In the genomic region with DNA sequence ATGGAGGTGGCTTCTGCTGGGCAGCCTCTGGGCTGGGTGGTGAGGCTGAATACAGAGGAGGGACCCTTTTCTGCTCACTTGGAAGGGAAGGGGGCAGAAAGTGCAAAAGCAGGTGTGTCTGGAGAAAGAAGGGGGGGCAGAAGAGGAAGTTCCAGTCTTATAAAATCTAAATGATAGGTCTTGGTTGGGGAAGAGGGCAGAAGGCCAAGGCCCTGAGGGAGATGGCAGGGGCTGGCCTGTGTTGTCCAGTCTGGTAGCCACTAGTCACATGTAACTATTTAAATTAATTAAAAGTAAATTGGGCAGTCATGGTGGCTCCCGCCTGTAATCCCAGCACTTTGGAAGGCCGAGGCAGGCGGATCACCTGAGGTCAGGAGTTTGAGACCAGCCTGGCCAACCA, we compare ENCODE assay signal across 17 cellular contexts. TPM values are rescaled to one million over a fixed set of nuclear protein-coding genes. Genes with fewer than 3 reads are reported as not detected.
DNase-seq lines count a peak whose midpoint lies in the region; ATAC-seq and TF ChIP-seq lines count a peak whose summit lies in the region.
"Had no signal": no experiment of that assay in that cellular context is flagged by ENCODE, and none has a peak within 500 bp of the region (broad histone marks: within the 10 kb centered on the region; RNA-seq: fewer than 3 reads in every experiment).

No MANE protein-coding gene starts in this region.

- no peaks in the 10 kb centered on the region for H3K9me3 Mint-ChIP-seq in activated CD8-positive, alpha-beta T cell treated with anti-CD3 and anti-CD28 coated beads for 36 hours
- no peaks in the 10 kb centered on the region for H3K9me3 Mint-ChIP-seq in activated CD8-positive, alpha-beta T cell treated with anti-CD3 and anti-CD28 coated beads, Interleukin-2, amount 10 ng/mL, durations not matched to agents 7 days and 5 days (ENCODE audit: insufficient read depth)
- no peaks in the 10 kb centered on the region for H3K9me3 Mint-ChIP-seq in dendritic cell treated with granulocyte-macrophage colony-stimulating factor and Interleukin-4, amounts not matched to agents 40 ng/mL and 50 ng/mL, for 4 days
- no peaks in the 10 kb centered on the region for H3K9me3 Mint-ChIP-seq in type B pancreatic cell
- H3K9me3 Mint-ChIP-seq: activated T-cell treated with anti-CD3 and anti-CD28 coated beads, Interleukin-2, amount 50 U/mL, for 72 hours; stimulated activated memory B cell treated with anti-CD40 and anti-IgM and Interleukin-4, amounts not matched to agents 10 μg/mL and 1 μg/mL and 100 μg/mL, for 72 hours had no signal

- peak overlapping the region; percentile 57 for H3K27ac Mint-ChIP-seq in activated CD8-positive, alpha-beta T cell treated with anti-CD3 and anti-CD28 coated beads for 36 hours
- H3K27ac Mint-ChIP-seq in activated CD8-positive, alpha-beta T cell treated with anti-CD3 and anti-CD28 coated beads, Interleukin-2, amount 10 ng/mL, durations not matched to agents 7 days and 5 days = no peak overlapping the region
- H3K27ac Mint-ChIP-seq in dendritic cell treated with granulocyte-macrophage colony-stimulating factor and Interleukin-4, amounts not matched to agents 40 ng/mL and 50 ng/mL, for 4 days = peak overlapping the region; percentile 81
- peak overlapping the region; percentile 88 for H3K27ac Mint-ChIP-seq in type B pancreatic cell
- H3K27ac Mint-ChIP-seq: activated T-cell treated with anti-CD3 and anti-CD28 coated beads, Interleukin-2, amount 50 U/mL, for 72 hours; stimulated activated memory B cell treated with anti-CD40 and anti-IgM and Interleukin-4, amounts not matched to agents 10 μg/mL and 1 μg/mL and 100 μg/mL, for 72 hours had no signal

- POLR2A ChIA-PET in activated CD8-positive, alpha-beta T cell treated with anti-CD3 and anti-CD28 coated beads for 36 hours (lab: Charles Lee) = no interaction called here
- POLR2A ChIA-PET in activated CD8-positive, alpha-beta T cell treated with anti-CD3 and anti-CD28 coated beads, Interleukin-2, amount 10 ng/mL, durations not matched to agents 7 days and 5 days (lab: Charles Lee) = interaction anchor here (0.7 kb wide), 1 partner anchor 1125 kb away, joined by 3 read pairs; no protein-coding TSS in a partner anchor

- H3K27me3 ChIP-seq in neutrophil = peaks cover 5% of the 10 kb centered on the region

- H3K4me1 Mint-ChIP-seq in activated CD8-positive, alpha-beta T cell treated with anti-CD3 and anti-CD28 coated beads for 36 hours (ENCODE audit: low read depth) = peaks cover 27% of the 10 kb centered on the region
- H3K4me1 Mint-ChIP-seq in activated CD8-positive, alpha-beta T cell treated with anti-CD3 and anti-CD28 coated beads, Interleukin-2, amount 10 ng/mL, durations not matched to agents 7 days and 5 days (ENCODE audit: low read depth) = peaks cover 24% of the 10 kb centered on the region
- peaks cover 54% of the 10 kb centered on the region for H3K4me1 Mint-ChIP-seq in dendritic cell treated with granulocyte-macrophage colony-stimulating factor and Interleukin-4, amounts not matched to agents 40 ng/mL and 50 ng/mL, for 4 days (ENCODE audit: low read depth)
- peaks cover 32% of the 10 kb centered on the region for H3K4me1 Mint-ChIP-seq in type B pancreatic cell (ENCODE audit: unreplicated experiment)

- no peaks in the 10 kb centered on the region for H3K36me3 Mint-ChIP-seq in activated CD8-positive, alpha-beta T cell treated with anti-CD3 and anti-CD28 coated beads for 36 hours (ENCODE audit: low read depth)
- no peaks in the 10 kb centered on the region for H3K36me3 Mint-ChIP-seq in activated CD8-positive, alpha-beta T cell treated with anti-CD3 and anti-CD28 coated beads, Interleukin-2, amount 10 ng/mL, durations not matched to agents 7 days and 5 days (ENCODE audit: low read depth)
- H3K36me3 Mint-ChIP-seq in dendritic cell treated with granulocyte-macrophage colony-stimulating factor and Interleukin-4, amounts not matched to agents 40 ng/mL and 50 ng/mL, for 4 days (ENCODE audit: low read depth) = peaks cover 43% of the 10 kb centered on the region
- H3K36me3 Mint-ChIP-seq in type B pancreatic cell = no peaks in the 10 kb centered on the region
- H3K36me3 Mint-ChIP-seq: stimulated activated memory B cell treated with anti-CD40 and anti-IgM and Interleukin-4, amounts not matched to agents 10 μg/mL and 1 μg/mL and 100 μg/mL, for 72 hours had no signal

- no peaks in the 10 kb centered on the region for H3K9me3 ChIP-seq in neutrophil

- peaks cover 52% of the 10 kb centered on the region for H3K36me3 ChIP-seq in neutrophil

- CTCF ChIA-PET in activated CD8-positive, alpha-beta T cell treated with anti-CD3 and anti-CD28 coated beads for 36 hours (lab: Charles Lee) = interaction anchor here (2.1 to 2.9 kb wide), 2 partner anchors 19 to 32 kb away, joined by 8 to 21 read pairs; no protein-coding TSS in a partner anchor
- CTCF ChIA-PET in activated CD8-positive, alpha-beta T cell treated with anti-CD3 and anti-CD28 coated beads, Interleukin-2, amount 10 ng/mL, durations not matched to agents 7 days and 5 days (lab: Charles Lee) = interaction anchor here (0.9 to 3.2 kb wide), 3 partner anchors 18 to 68 kb away, joined by 3 to 28 read pairs (median 10); a partner anchor contains a TSS

- no peak for ATAC-seq in activated CD8-positive, alpha-beta T cell treated with anti-CD3 and anti-CD28 coated beads for 36 hours
- no peak for ATAC-seq in activated CD8-positive, alpha-beta T cell treated with anti-CD3 and anti-CD28 coated beads, Interleukin-2, amount 10 ng/mL, durations not matched to agents 7 days and 5 days
- ATAC-seq in GM21717 (IDR thresholded peaks at IDR 0.05; ENCODE audit: unreplicated experiment) = no peak
- ATAC-seq in HG03565 (IDR thresholded peaks at IDR 0.05; ENCODE audit: unreplicated experiment) = no peak
- ATAC-seq in HG03039 (IDR thresholded peaks at IDR 0.05; ENCODE audit: unreplicated experiment) = no peak
- ATAC-seq: activated T-cell treated with anti-CD3 and anti-CD28 coated beads, Interleukin-2, amount 50 U/mL, for 72 hours; Panc1; stimulated activated memory B cell treated with anti-CD40 and anti-IgM and Interleukin-4, amounts not matched to agents 10 μg/mL and 1 μg/mL and 100 μg/mL, for 72 hours had no signal

- H3K27me3 Mint-ChIP-seq in activated CD8-positive, alpha-beta T cell treated with anti-CD3 and anti-CD28 coated beads for 36 hours = no peaks in the 10 kb centered on the region
- peaks cover 2% of the 10 kb centered on the region for H3K27me3 Mint-ChIP-seq in activated CD8-positive, alpha-beta T cell treated with anti-CD3 and anti-CD28 coated beads, Interleukin-2, amount 10 ng/mL, durations not matched to agents 7 days and 5 days (ENCODE audit: low read depth)
- H3K27me3 Mint-ChIP-seq in dendritic cell treated with granulocyte-macrophage colony-stimulating factor and Interleukin-4, amounts not matched to agents 40 ng/mL and 50 ng/mL, for 4 days = peaks cover 5% of the 10 kb centered on the region
- H3K27me3 Mint-ChIP-seq in type B pancreatic cell = peaks cover 13% of the 10 kb centered on the region

- peaks cover 37 to 51% of the 10 kb centered on the region in 2 experiments for H3K4me1 ChIP-seq in neutrophil (ENCODE audit: control insufficient read depth in 1 of 2, insufficient read depth in 1 of 2, low read depth in 1 of 2, low read length in 1 of 2)

- H3K4me3 Mint-ChIP-seq in activated CD8-positive, alpha-beta T cell treated with anti-CD3 and anti-CD28 coated beads for 36 hours = no peak overlapping the region
- H3K4me3 Mint-ChIP-seq in activated CD8-positive, alpha-beta T cell treated with anti-CD3 and anti-CD28 coated beads, Interleukin-2, amount 10 ng/mL, durations not matched to agents 7 days and 5 days = no peak overlapping the region
- H3K4me3 Mint-ChIP-seq in dendritic cell treated with granulocyte-macrophage colony-stimulating factor and Interleukin-4, amounts not matched to agents 40 ng/mL and 50 ng/mL, for 4 days = peak overlapping the region; percentile 24
- H3K4me3 Mint-ChIP-seq in type B pancreatic cell = peak overlapping the region; percentile 36
- H3K4me3 Mint-ChIP-seq: activated T-cell treated with anti-CD3 and anti-CD28 coated beads, Interleukin-2, amount 50 U/mL, for 72 hours; stimulated activated memory B cell treated with anti-CD40 and anti-IgM and Interleukin-4, amounts not matched to agents 10 μg/mL and 1 μg/mL and 100 μg/mL, for 72 hours had no signal

- no peak overlapping the region for H3K4me3 ChIP-seq in neutrophil (ENCODE audit: low read depth in 1 of 2, low read length in 1 of 2)

- DNase-seq in activated CD8-positive, alpha-beta T cell treated with anti-CD3 and anti-CD28 coated beads for 36 hours = no peak
- DNase-seq in activated CD8-positive, alpha-beta T cell treated with anti-CD3 and anti-CD28 coated beads, Interleukin-2, amount 10 ng/mL, durations not matched to agents 7 days and 5 days = no peak
- DNase-seq in type B pancreatic cell (ENCODE audit: extremely low spot score, unreplicated experiment) = no peak
- DNase-seq: activated T-cell treated with anti-CD3 and anti-CD28 coated beads, Interleukin-2, amount 50 U/mL, for 72 hours; COR-L47; NCI-H187; NCI-H524 treated with DMSO at 0.1 percent for 48 hours; stimulated activated CD4-positive, alpha-beta T cell treated with anti-CD3 and anti-CD28 coated beads, Interleukin-4, amount 100 ng/mL, for 4 hours; T-helper 1 cell had no signal

- H3K27ac ChIP-seq in neutrophil = peak overlapping the region; percentile 87

- intact Hi-C loops in activated CD8-positive, alpha-beta T cell treated with anti-CD3 and anti-CD28 coated beads for 36 hours (cut with micrococcal nuclease) = no loop called here
- intact Hi-C loops in dendritic cell treated with granulocyte-macrophage colony-stimulating factor and Interleukin-4, amounts not matched to agents 40 ng/mL and 50 ng/mL, for 4 days (cut with micrococcal nuclease) = loop anchor here (10.0 kb wide), 1 partner anchor 51 kb away; a partner anchor contains a TSS

- TF ChIP-seq CTCF in activated CD8-positive, alpha-beta T cell treated with anti-CD3 and anti-CD28 coated beads for 36 hours (IDR thresholded peaks at IDR 0.05) = no peak
- no peak for TF ChIP-seq CTCF in neutrophil (IDR thresholded peaks at IDR 0.05)
- no peak for TF ChIP-seq CTCF in type B pancreatic cell (conservative IDR thresholded peaks at IDR 0.05)

RNA-seq across cellular contexts. Expression of a gene that starts 2.5 kb away (rescaled TPM):
- total RNA-seq in activated CD8-positive, alpha-beta T cell treated with anti-CD3 and anti-CD28 coated beads for 36 hours = 1 to 10 TPM; 6.7 to 6.9 TPM
- 1 to 10 TPM; 3.3 to 4.0 TPM for total RNA-seq in activated CD8-positive, alpha-beta T cell treated with anti-CD3 and anti-CD28 coated beads, Interleukin-2, amount 10 ng/mL, durations not matched to agents 7 days and 5 days
- 0.83 and 2.7 TPM in 2 replicates for total RNA-seq in type B pancreatic cell (ENCODE audit: low replicate concordance)

RNA-seq across cellular contexts. Expression of a gene that starts 20.9 kb away (rescaled TPM):
- total RNA-seq in activated CD8-positive, alpha-beta T cell treated with anti-CD3 and anti-CD28 coated beads for 36 hours = 1 to 10 TPM in 1 of 2 experiments, under 1 TPM in 1; 0.43 to 1.7 TPM
- 1 to 10 TPM; 1.1 TPM for total RNA-seq in activated CD8-positive, alpha-beta T cell treated with anti-CD3 and anti-CD28 coated beads, Interleukin-2, amount 10 ng/mL, durations not matched to agents 7 days and 5 days
- 0.36 TPM in 1 of 2 replicates, not detected in the other for total RNA-seq in type B pancreatic cell (ENCODE audit: low replicate concordance)
- total RNA-seq: H4 had no signal

RNA-seq across cellular contexts. Expression of a gene that starts 49.3 kb away (rescaled TPM):
- 10 to 100 TPM; 34.7 to 41.1 TPM for total RNA-seq in activated CD8-positive, alpha-beta T cell treated with anti-CD3 and anti-CD28 coated beads for 36 hours
- total RNA-seq in activated CD8-positive, alpha-beta T cell treated with anti-CD3 and anti-CD28 coated beads, Interleukin-2, amount 10 ng/mL, durations not matched to agents 7 days and 5 days = 10 to 100 TPM; 39.1 to 42.6 TPM
- 54.9 and 58.2 TPM in 2 replicates for total RNA-seq in type B pancreatic cell (ENCODE audit: low replicate concordance)

Comparison
In these comparisons a context has a peak if more than half of its experiments do, and no peak if none do; other contexts are left out.
1. H3K4me3 Mint-ChIP-seq: peak in dendritic cell treated with granulocyte-macrophage colony-stimulating factor and Interleukin-4, amounts not matched to agents 40 ng/mL and 50 ng/mL, for 4 days (single experiment) and type B pancreatic cell (single experiment); none in activated CD8-positive, alpha-beta T cell treated with anti-CD3 and anti-CD28 coated beads for 36 hours (single experiment) and activated CD8-positive, alpha-beta T cell treated with anti-CD3 and anti-CD28 coated beads, Interleukin-2, amount 10 ng/mL, durations not matched to agents 7 days and 5 days (single experiment).